In genomic region chr5:127299678-127300077, GRCh38 we compare ENCODE assay signal across 1 cellular context.
TF ChIP-seq lines count a peak whose summit lies in the region.

No MANE protein-coding gene starts in this region.

TF ChIP-seq in GM23338, 12 proteins besides CTCF, POLR2A, EP300 and RAD21 (continued from another document):
- TF ChIP-seq ETS1 (IDR thresholded peaks at IDR 0.05) (no peak), NANOG (IDR thresholded peaks at IDR 0.05; ENCODE audit: borderline replicate concordance) (no peak), EZH2phosphoT487 (IDR thresholded peaks at IDR 0.05; ENCODE audit: unreplicated experiment) (no peak), ZNF331 (CRISPR knock-in tag; IDR thresholded peaks at IDR 0.05; ENCODE audit: low read depth) (no peak), POLR2AphosphoS5 (IDR thresholded peaks at IDR 0.05; ENCODE audit: low read depth) (no peak), STAT1 (IDR thresholded peaks at IDR 0.05; ENCODE audit: unreplicated experiment) (no peak), REST (IDR thresholded peaks at IDR 0.05; ENCODE audit: unreplicated experiment) (no peak), JUNB (IDR thresholded peaks at IDR 0.05; ENCODE audit: unreplicated experiment) (no peak), CREB1 (CRISPR knock-in tag; IDR thresholded peaks at IDR 0.05; ENCODE audit: low read depth) (no peak), ZNF114 (CRISPR knock-in tag; IDR thresholded peaks at IDR 0.05) (no peak)
